Comparison of ENCODE assay signal across 8 cellular contexts in the genomic region with DNA sequence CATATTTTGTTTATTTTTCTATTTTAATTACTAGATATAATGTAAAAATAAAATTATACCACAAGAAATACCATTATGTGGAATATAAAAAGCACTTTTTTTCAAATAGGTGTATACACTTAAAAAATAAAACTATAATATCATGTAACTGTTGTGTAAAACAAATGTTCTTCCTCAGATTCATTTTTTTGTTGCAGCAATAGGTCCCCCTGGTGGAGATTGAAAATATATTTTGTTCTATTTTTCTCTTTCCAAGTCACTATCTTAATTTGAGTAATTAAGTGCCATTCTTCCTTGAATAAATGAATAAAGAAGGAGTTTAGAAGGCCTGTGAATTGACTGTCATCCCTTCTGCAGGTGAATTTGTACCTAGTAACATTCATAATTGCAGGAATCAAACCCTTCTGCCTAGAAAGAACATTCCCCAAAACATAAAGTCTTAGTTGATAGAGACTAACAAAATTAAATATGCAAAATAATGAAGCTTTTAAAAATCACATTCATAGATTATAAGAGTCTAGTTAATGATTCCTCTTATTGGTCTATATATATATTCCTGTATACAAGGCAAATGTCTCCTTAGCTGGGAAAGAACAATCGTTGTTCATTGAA. TPM values are rescaled to one million over a fixed set of nuclear protein-coding genes. Genes with fewer than 3 reads are reported as not detected.
A peak's percentile ranks its signal among the peaks of the same experiment; 100 is the strongest.
DNase-seq lines count a peak whose midpoint lies in the region; ATAC-seq and TF ChIP-seq lines count a peak whose summit lies in the region.

No MANE protein-coding gene starts in this region.

- no peaks in the 10 kb centered on the region for H3K9me2 ChIP-seq in HCT116 (ENCODE audit: insufficient read depth)

- RAD21 ChIA-PET in HCT116 (lab: Charles Lee; ENCODE audit: low non-redundant PET in 1 of 2, low total read pairs in 2 of 2, uncharacterized antibody in 2 of 2, unreplicated experiment in 2 of 2), result no interaction called here

- H2AFZ ChIP-seq in HCT116 (ENCODE audit: low read depth, low read length, poor library complexity, severe bottlenecking), result no peak overlapping the region

- DNase-seq in AG20443 (ENCODE audit: low spot score) (peak; percentile 15), HCT116 (ENCODE audit: low read depth, low spot score) (peak; percentile 21), SW480 (ENCODE audit: low spot score) (peak; percentile 33), kidney epithelial cell (ENCODE audit: low read depth) (no peak)
- DNase-seq in activated effector memory CD4-positive, alpha-beta T cell treated with Interleukin-2 at 50 U/mL for 16 hours, result no peak
- DNase-seq in activated naive CD4-positive, alpha-beta T cell (lab: John Stamatoyannopoulos, UW), result no peak

- no peaks in the 10 kb centered on the region for H4K20me1 ChIP-seq in HCT116 (ENCODE audit: insufficient read depth)

- TF ChIP-seq RAD21 in HCT116 (IDR thresholded peaks at IDR 0.05; ENCODE audit: low read depth), result peak; percentile 62

- BruUV-seq in HCT116 (replicated peaks; lab: Mats Ljungman, UMichigan), result no TSS peak

- TF ChIP-seq CTCF in HCT116 (IDR thresholded peaks at IDR 0.05 in 2 of 3, conservative IDR thresholded peaks at IDR 0.05 in 1 of 3; ENCODE audit: borderline replicate concordance in 1 of 3, insufficient read depth in 1 of 3, low read depth in 2 of 3, low read length in 2 of 3) (peak; percentile 31 to 65 (median 43); a peak in 5 of 6 replicates), kidney epithelial cell (IDR thresholded peaks at IDR 0.05; ENCODE audit: insufficient read depth, low read length, poor library complexity, severe bottlenecking) (peak; percentile 36)

- peaks cover 3 to 6% of the 10 kb centered on the region in 2 experiments; a peak in 3 of 4 replicates for H3K4me1 ChIP-seq in HCT116 (ENCODE audit: control insufficient read depth in 1 of 2, insufficient read depth in 2 of 2, low read length in 2 of 2)

- H3K9me3 ChIP-seq in HCT116 (ENCODE audit: control insufficient read depth in 1 of 2, insufficient read depth in 1 of 2, low read depth in 1 of 2, low read length in 2 of 2), result no peaks in the 10 kb centered on the region

- POLR2A ChIA-PET in HCT116 (lab: Charles Lee), result no interaction called here

- no peak overlapping the region for H3K9ac ChIP-seq in HCT116 (ENCODE audit: low read length)

- ATAC-seq in HCT116 (no peak), HG03442 (IDR thresholded peaks at IDR 0.05; ENCODE audit: unreplicated experiment) (no peak), GM18861 (IDR thresholded peaks at IDR 0.05; ENCODE audit: unreplicated experiment) (no peak)

- CTCF ChIA-PET in HCT116 (lab: Charles Lee), result interaction anchor here (0.6 to 2.5 kb wide), 5 partner anchors 8 to 1658 kb away, joined by 3 to 12 read pairs (median 3); no protein-coding TSS in a partner anchor

- H3K79me2 ChIP-seq in HCT116 (ENCODE audit: insufficient read depth, low read length), result no peaks in the 10 kb centered on the region

- H3K4me3 ChIP-seq in HCT116 (replicated peaks in 1 of 2; ENCODE audit: low read depth in 1 of 2, low read length in 2 of 2) (no peak overlapping the region), kidney epithelial cell (ENCODE audit: low read depth, low read length) (no peak overlapping the region)

- intact Hi-C loops in HCT116 (cut with micrococcal nuclease), result loop anchor here (10.0 kb wide), 1 partner anchor 1661 kb away; no protein-coding TSS in a partner anchor

- H3K36me3 ChIP-seq in HCT116 (ENCODE audit: control insufficient read depth in 1 of 2, insufficient read depth in 2 of 2, low read length in 2 of 2) (no peaks in the 10 kb centered on the region), kidney epithelial cell (ENCODE audit: control insufficient read depth, insufficient read depth, low read length) (no peaks in the 10 kb centered on the region)

- no peaks in the 10 kb centered on the region for H3K27me3 ChIP-seq in HCT116 (ENCODE audit: insufficient read depth, low read length)
- no peaks in the 10 kb centered on the region for H3K27me3 ChIP-seq in kidney epithelial cell (ENCODE audit: control insufficient read depth, insufficient read depth, low read length)

- no peak overlapping the region for H3K27ac ChIP-seq in HCT116 (ENCODE audit: low read depth, low read length)

- H3K4me2 ChIP-seq in HCT116 (ENCODE audit: low read length), result no peak overlapping the region

- no peak for TF ChIP-seq POLR2A in HCT116 (IDR thresholded peaks at IDR 0.05; ENCODE audit: borderline replicate concordance, extremely low read depth, insufficient read depth, insufficient read length)

TF ChIP-seq in HCT116, 20 proteins besides CTCF, POLR2A, EP300 and RAD21:
- TF ChIP-seq EZH2phosphoT487 (IDR thresholded peaks at IDR 0.05; ENCODE audit: borderline replicate concordance), result no peak
- no peak for TF ChIP-seq TCF7L2 (IDR thresholded peaks at IDR 0.05; ENCODE audit: borderline replicate concordance, extremely low read depth, insufficient read depth, insufficient read length)
- no peak for TF ChIP-seq ELF1 (IDR thresholded peaks at IDR 0.05; ENCODE audit: borderline replicate concordance, low read depth)
- TF ChIP-seq JUND (IDR thresholded peaks at IDR 0.05), result no peak
- no peak for TF ChIP-seq EZH2 (IDR thresholded peaks at IDR 0.05)
- TF ChIP-seq, protein P1, sequence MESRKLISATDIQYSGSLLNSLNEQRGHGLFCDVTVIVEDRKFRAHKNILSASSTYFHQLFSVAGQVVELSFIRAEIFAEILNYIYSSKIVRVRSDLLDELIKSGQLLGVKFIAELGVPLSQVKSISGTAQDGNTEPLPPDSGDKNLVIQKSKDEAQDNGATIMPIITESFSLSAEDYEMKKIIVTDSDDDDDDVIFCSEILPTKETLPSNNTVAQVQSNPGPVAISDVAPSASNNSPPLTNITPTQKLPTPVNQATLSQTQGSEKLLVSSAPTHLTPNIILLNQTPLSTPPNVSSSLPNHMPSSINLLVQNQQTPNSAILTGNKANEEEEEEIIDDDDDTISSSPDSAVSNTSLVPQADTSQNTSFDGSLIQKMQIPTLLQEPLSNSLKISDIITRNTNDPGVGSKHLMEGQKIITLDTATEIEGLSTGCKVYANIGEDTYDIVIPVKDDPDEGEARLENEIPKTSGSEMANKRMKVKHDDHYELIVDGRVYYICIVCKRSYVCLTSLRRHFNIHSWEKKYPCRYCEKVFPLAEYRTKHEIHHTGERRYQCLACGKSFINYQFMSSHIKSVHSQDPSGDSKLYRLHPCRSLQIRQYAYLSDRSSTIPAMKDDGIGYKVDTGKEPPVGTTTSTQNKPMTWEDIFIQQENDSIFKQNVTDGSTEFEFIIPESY (IDR thresholded peaks at IDR 0.05; ENCODE audit: extremely low read depth, insufficient replicate concordance, low read length), result no peak
- TF ChIP-seq, protein P2, sequence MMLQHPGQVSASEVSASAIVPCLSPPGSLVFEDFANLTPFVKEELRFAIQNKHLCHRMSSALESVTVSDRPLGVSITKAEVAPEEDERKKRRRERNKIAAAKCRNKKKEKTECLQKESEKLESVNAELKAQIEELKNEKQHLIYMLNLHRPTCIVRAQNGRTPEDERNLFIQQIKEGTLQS (IDR thresholded peaks at IDR 0.05), result no peak
- TF ChIP-seq SP1 (IDR thresholded peaks at IDR 0.05; ENCODE audit: low read depth), result no peak
- TF ChIP-seq, protein P3, sequence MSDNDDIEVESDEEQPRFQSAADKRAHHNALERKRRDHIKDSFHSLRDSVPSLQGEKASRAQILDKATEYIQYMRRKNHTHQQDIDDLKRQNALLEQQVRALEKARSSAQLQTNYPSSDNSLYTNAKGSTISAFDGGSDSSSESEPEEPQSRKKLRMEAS (IDR thresholded peaks at IDR 0.05), result no peak
- TF ChIP-seq ZNF274 (IDR thresholded peaks at IDR 0.05; ENCODE audit: low read depth, low read length), result no peak
- no peak for TF ChIP-seq POLR2AphosphoS5 (IDR thresholded peaks at IDR 0.05; ENCODE audit: low read depth, low read length)

RNA-seq across cellular contexts. Expression of a gene that starts 23.4 kb away (rescaled TPM):
- 42.8 TPM for total RNA-seq in HCT116 (2021; ENCODE audit: unreplicated experiment)
- polyA plus RNA-seq in HCT116 (2012), result 11.6 and 24.5 TPM in 2 replicates
- total RNA-seq in kidney epithelial cell, result 13.1 and 16.3 TPM in 2 replicates

Comparison
In these comparisons a context has a peak if more than half of its experiments do, and no peak if none do; other contexts are left out.
1. DNase-seq: peak in AG20443 (single experiment), HCT116 (single experiment) and SW480 (single experiment); none in kidney epithelial cell (single experiment), activated effector memory CD4-positive, alpha-beta T cell treated with Interleukin-2 at 50 U/mL for 16 hours (single experiment) and activated naive CD4-positive, alpha-beta T cell (0 of 4).